25 cellular contexts compared by ENCODE assay signal in the genomic region with DNA sequence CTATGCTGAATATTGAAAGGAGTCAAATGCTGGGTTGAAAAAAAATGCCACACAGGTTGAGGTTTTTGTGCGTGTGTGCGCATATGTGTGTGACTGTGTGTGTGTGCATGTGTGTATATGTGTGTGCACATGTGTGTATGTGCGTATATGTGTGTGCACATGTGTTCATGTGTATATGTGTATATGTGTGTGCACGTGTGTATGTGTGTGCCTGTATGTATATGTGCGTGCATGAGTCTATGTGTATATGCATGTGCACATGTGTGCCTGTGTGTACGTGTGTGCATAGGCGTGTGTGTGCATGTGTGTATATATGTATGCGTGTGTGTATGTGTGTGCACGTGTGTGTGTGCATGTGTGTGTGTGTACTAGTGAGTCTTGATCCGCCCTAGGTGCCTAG.
A peak's percentile ranks its signal among the peaks of the same experiment; 100 is the strongest.
DNase-seq lines count a peak whose midpoint lies in the region; ATAC-seq, FAIRE-seq and TF ChIP-seq lines count a peak whose summit lies in the region.
"Had no signal": no experiment of that assay in that cellular context is flagged by ENCODE, and none has a peak within 500 bp of the region (broad histone marks: within the 10 kb centered on the region; RNA-seq: fewer than 3 reads in every experiment).

No MANE protein-coding gene starts in this region.

- H3K27ac ChIP-seq in HEK293 (ENCODE audit: extremely low read depth, low read depth, low read length) (no peak overlapping the region), trophoblast cell (ENCODE audit: low read depth, low read length) (no peak overlapping the region)
- H3K27ac ChIP-seq: A549; BLaER1 treated with 17β-estradiol and CSF1 and Interleukin-3, amounts not matched to agents 10 nM and 100 nM had no signal

- H3K4me1 ChIP-seq in HEK293 (ENCODE audit: control insufficient read depth, insufficient read depth, low read length) (no peaks in the 10 kb centered on the region), trophoblast cell (ENCODE audit: control insufficient read depth in 1 of 2, insufficient read depth in 2 of 2, low read length in 2 of 2) (no peaks in the 10 kb centered on the region)
- H3K4me1 ChIP-seq: A549, BE2C had no signal

- H3K9ac ChIP-seq in trophoblast cell (ENCODE audit: low read length) = no peak overlapping the region
- H3K9ac ChIP-seq: BLaER1 treated with 17β-estradiol and CSF1 and Interleukin-3, amounts not matched to agents 10 nM and 100 nM had no signal

- no peak overlapping the region for H3K4me2 ChIP-seq in trophoblast cell (ENCODE audit: low read length)
- H3K4me2 ChIP-seq: A549; BLaER1 treated with 17β-estradiol and CSF1 and Interleukin-3, amounts not matched to agents 10 nM and 100 nM; GM23338 had no signal

- TF ChIP-seq CTCF in HEK293 (tag by site-specific recombination; IDR thresholded peaks at IDR 0.05) (no peak), bronchial epithelial cell (IDR thresholded peaks at IDR 0.05; ENCODE audit: insufficient read depth, low read length, severe bottlenecking) (no peak)

- no peak overlapping the region for H3K18ac ChIP-seq in trophoblast cell (ENCODE audit: low read length)

- no peak overlapping the region for H2BK120ac ChIP-seq in trophoblast cell (ENCODE audit: insufficient read depth, low read length, poor library complexity)

- no peak overlapping the region for H3K4ac ChIP-seq in trophoblast cell (ENCODE audit: low read depth, low read length)

- DNase-seq in bronchial epithelial cell (ENCODE audit: low read depth) (no peak), trophoblast cell (no peak), NCI-H748 treated with DMSO at 0.1 percent for 48 hours (lab: John Stamatoyannopoulos, UW) (no peak)
- DNase-seq: 8988T; ACHN; AML-193; BE2C; CD4-positive, alpha-beta T cell; CD8-positive, alpha-beta memory T cell; DMS 273 treated with DMSO at 0.1 percent for 48 hours; DMS79; EL; GDM1; H9; HFFc6 had no signal

- POLR2A ChIA-PET in HEK293 (lab: Yijun Ruan, JAX) = no interaction called here

- ATAC-seq in HG03571 (IDR thresholded peaks at IDR 0.05; ENCODE audit: unreplicated experiment) = no peak
- ATAC-seq in GM21390 (IDR thresholded peaks at IDR 0.05; ENCODE audit: unreplicated experiment) = no peak
- ATAC-seq: A549, GM12878, GM23338, HCT116 had no signal

- no peak overlapping the region for H4K91ac ChIP-seq in trophoblast cell (ENCODE audit: low read depth, low read length)

- H3K4me3 ChIP-seq in HEK293 (ENCODE audit: low read depth, low read length) = no peak overlapping the region
- H3K4me3 ChIP-seq in bronchial epithelial cell (ENCODE audit: low read depth, low read length) = no peak overlapping the region
- no peak overlapping the region for H3K4me3 ChIP-seq in trophoblast cell (ENCODE audit: low read depth, low read length)
- H3K4me3 ChIP-seq: A549; BLaER1 treated with 17β-estradiol and CSF1 and Interleukin-3, amounts not matched to agents 10 nM and 100 nM; GM12878; GM23338 had no signal

- H2BK12ac ChIP-seq in trophoblast cell (ENCODE audit: low read length) = no peak overlapping the region

- peak; percentile 82 for FAIRE-seq in bronchial epithelial cell (lab: Jason Lieb, UNC)
- FAIRE-seq: A549, D721Med, GM12878, GM19239 had no signal

- no peaks in the 10 kb centered on the region for H3K79me2 ChIP-seq in trophoblast cell (ENCODE audit: control insufficient read depth, insufficient read depth, low read length, poor library complexity)

- WGBS in trophoblast cell (ENCODE audit: extremely low coverage, insufficient coverage, insufficient read length) = no CpG with 5 or more reads among the region's 10 CpGs

- H3K79me1 ChIP-seq in trophoblast cell (ENCODE audit: low read length) = no peaks in the 10 kb centered on the region

- H3K36me3 ChIP-seq in HEK293 (ENCODE audit: control insufficient read depth in 2 of 2, insufficient read depth in 1 of 2, low read length in 2 of 2) (no peaks in the 10 kb centered on the region), bronchial epithelial cell (ENCODE audit: control insufficient read depth, insufficient read depth, low read length) (no peaks in the 10 kb centered on the region), trophoblast cell (ENCODE audit: control insufficient read depth in 1 of 2, insufficient read depth in 2 of 2, low read length in 2 of 2) (peaks cover 0 to 2% of the 10 kb centered on the region in 2 experiments)
- H3K36me3 ChIP-seq: BE2C; BLaER1 treated with 17β-estradiol and CSF1 and Interleukin-3, amounts not matched to agents 10 nM and 100 nM had no signal

- H3K23ac ChIP-seq in trophoblast cell (ENCODE audit: low read length) = peak overlapping the region; percentile 95

- H2BK5ac ChIP-seq in trophoblast cell (ENCODE audit: low read depth, low read length, poor library complexity) = no peak overlapping the region

- no peak overlapping the region for H3K14ac ChIP-seq in trophoblast cell (ENCODE audit: low read length)

- H3K27me3 ChIP-seq in bronchial epithelial cell (ENCODE audit: control insufficient read depth, insufficient read depth, low read length) (no peaks in the 10 kb centered on the region), trophoblast cell (ENCODE audit: insufficient read depth, low read length) (no peaks in the 10 kb centered on the region)
- H3K27me3 ChIP-seq: BE2C had no signal

- H4K12ac ChIP-seq in trophoblast cell (ENCODE audit: low read depth, low read length) = no peak overlapping the region

- H3K9me3 ChIP-seq in HEK293 (ENCODE audit: control insufficient read depth, insufficient read depth, low read depth, low read length) (no peaks in the 10 kb centered on the region), trophoblast cell (ENCODE audit: insufficient read depth, low read depth, low read length) (peaks cover 17% of the 10 kb centered on the region)
- H3K9me3 ChIP-seq: A549, BE2C had no signal

- H4K8ac ChIP-seq in trophoblast cell (ENCODE audit: low read depth, low read length) = no peak overlapping the region

- CTCF ChIA-PET in HEK293 (lab: Yijun Ruan, JAX) = no interaction called here

- H2AK5ac ChIP-seq in trophoblast cell (ENCODE audit: low read length) = no peak overlapping the region

- H2AFZ ChIP-seq in trophoblast cell (ENCODE audit: insufficient read depth, low read length, poor library complexity) = no peak overlapping the region
- H2AFZ ChIP-seq: GM23338 had no signal

TF ChIP-seq in HEK293, 187 proteins besides CTCF, POLR2A, EP300 and RAD21:
- TF ChIP-seq ZNF2 (tag by site-specific recombination; IDR thresholded peaks at IDR 0.05) = no peak
- TF ChIP-seq, protein P1, sequence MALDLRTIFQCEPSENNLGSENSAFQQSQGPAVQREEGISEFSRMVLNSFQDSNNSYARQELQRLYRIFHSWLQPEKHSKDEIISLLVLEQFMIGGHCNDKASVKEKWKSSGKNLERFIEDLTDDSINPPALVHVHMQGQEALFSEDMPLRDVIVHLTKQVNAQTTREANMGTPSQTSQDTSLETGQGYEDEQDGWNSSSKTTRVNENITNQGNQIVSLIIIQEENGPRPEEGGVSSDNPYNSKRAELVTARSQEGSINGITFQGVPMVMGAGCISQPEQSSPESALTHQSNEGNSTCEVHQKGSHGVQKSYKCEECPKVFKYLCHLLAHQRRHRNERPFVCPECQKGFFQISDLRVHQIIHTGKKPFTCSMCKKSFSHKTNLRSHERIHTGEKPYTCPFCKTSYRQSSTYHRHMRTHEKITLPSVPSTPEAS (tag by site-specific recombination; IDR thresholded peaks at IDR 0.05) = peak; percentile 98
- TF ChIP-seq ZNF701 (tag by site-specific recombination; IDR thresholded peaks at IDR 0.05) = no peak
- TF ChIP-seq ZNF10 (tag by site-specific recombination; IDR thresholded peaks at IDR 0.05) = no peak
- no peak for TF ChIP-seq ZNF292 (tag by site-specific recombination; IDR thresholded peaks at IDR 0.05; ENCODE audit: borderline replicate concordance, low read depth)
- TF ChIP-seq ZBTB20 (tag by site-specific recombination; IDR thresholded peaks at IDR 0.05) = no peak
